ENCODE assay signal across 15 cellular contexts in genomic region chr7:142885311-142886230, GRCh38. TPM values are rescaled to one million over a fixed set of nuclear protein-coding genes. Genes with fewer than 3 reads are reported as not detected.
DNase-seq lines count a peak whose midpoint lies in the region; ATAC-seq and TF ChIP-seq lines count a peak whose summit lies in the region.
"Had no signal": no experiment of that assay in that cellular context is flagged by ENCODE, and none has a peak within 500 bp of the region (broad histone marks: within the 10 kb centered on the region; RNA-seq: fewer than 3 reads in every experiment).

Gene TRPV6, minus strand, starts transcription at chr7:142885745.

- TF ChIP-seq CTCF in LNCaP clone FGC (IDR thresholded peaks at IDR 0.05; ENCODE audit: control insufficient read depth, extremely low read depth, insufficient read depth) (0 out of 2 replicates have a peak, but pooled peaks have one; percentile 4), body of pancreas (IDR thresholded peaks at IDR 0.05) (peak in 1 of 7 experiments; percentile 2), spleen (IDR thresholded peaks at IDR 0.05 in 8 of 11, conservative IDR thresholded peaks at IDR 0.05 in 3 of 11) (no peak), testis (IDR thresholded peaks at IDR 0.05) (no peak)

- H3K9me3 ChIP-seq in body of pancreas (no peaks in the 10 kb centered on the region), spleen (no peaks in the 10 kb centered on the region), testis (no peaks in the 10 kb centered on the region)

- no peaks in the 10 kb centered on the region for H3K27me3 ChIP-seq in body of pancreas
- H3K27me3 ChIP-seq in spleen (replicated peaks in 1 of 7), result peaks cover 0 to 29% (median 0%) of the 10 kb centered on the region in 7 donors
- no peaks in the 10 kb centered on the region for H3K27me3 ChIP-seq in testis

- DNase-seq in LNCaP clone FGC (ENCODE audit: low read depth) (peak; percentile 98), body of pancreas (peak; percentile 79 to 91 (median 88)), left colon (peak; percentile 41 to 50), spleen (peak; percentile 68), testis (no peak)
- DNase-seq: activated CD4-positive, alpha-beta T cell treated with anti-CD3 and anti-CD28 coated beads, Interleukin-2, amount 50 U/mL, for 1 hour; HCEC 1CT; kidney glomerular epithelial cell; NCI-H187; stimulated activated CD4-positive, alpha-beta T cell treated with anti-CD3 and anti-CD28 coated beads, Interleukin-4, amount 100 ng/mL, for 24 hours; stimulated activated naive CD8-positive, alpha-beta T cell treated with anti-CD3 and anti-CD28 coated beads, Interleukin-15, Interleukin-2, amounts not matched to agents 100 U/mL and 50 U/mL, for 24 hours had no signal

- intact Hi-C loops in body of pancreas (cut with DNase I) (no loop called here), left colon (cut with DNase I, micrococcal nuclease) (no loop called here), spleen (cut with DNase I; ENCODE audit: low total_unique reads) (no loop called here), testis (cut with DNase I; ENCODE audit: low total_unique reads) (no loop called here)

- 27 to 43% methylated on average over 9 to 16 of the region's 16 CpGs for WGBS in body of pancreas, 2 donors
- WGBS in spleen, 5 donors, result 78 to 90% (median 85%) methylated on average over 12 to 16 of the region's 16 CpGs
- WGBS in testis, 2 donors, result 73 to 74% methylated on average over 13 to 16 of the region's 16 CpGs

- H3K27ac ChIP-seq in body of pancreas, result peak within 1 kb of the TSS; percentile 40 to 79 (median 76)
- H3K27ac ChIP-seq in spleen, result no peak within 1 kb of the TSS
- no peak within 1 kb of the TSS for H3K27ac ChIP-seq in testis

- ATAC-seq in body of pancreas (peak; percentile 86), left colon (peak; percentile 98), GM21529 (IDR thresholded peaks at IDR 0.05; ENCODE audit: unreplicated experiment) (no peak), GM19328 (IDR thresholded peaks at IDR 0.05; ENCODE audit: unreplicated experiment) (no peak)
- ATAC-seq: stimulated activated naive CD8-positive, alpha-beta T cell treated with anti-CD3 and anti-CD28 coated beads, Interleukin-15, Interleukin-2, amounts not matched to agents 100 U/mL and 50 U/mL, for 24 hours had no signal

- H3K36me3 ChIP-seq in body of pancreas (replicated peaks in 1 of 2; ENCODE audit: insufficient read depth in 1 of 2, low read depth in 2 of 2) (no peaks in the 10 kb centered on the region), spleen (no peaks in the 10 kb centered on the region), testis (ENCODE audit: low read depth, missing control alignments) (no peaks in the 10 kb centered on the region)

- H3K4me1 ChIP-seq in body of pancreas, result peaks cover under 1% of the 10 kb centered on the region
- peaks cover 0 to 5% (median 0%) of the 10 kb centered on the region in 6 donors for H3K4me1 ChIP-seq in spleen
- no peaks in the 10 kb centered on the region for H3K4me1 ChIP-seq in testis

- H3K4me3 ChIP-seq in LNCaP clone FGC (ENCODE audit: low read depth, low read length) (peak within 1 kb of the TSS; percentile 68), body of pancreas (peak within 1 kb of the TSS in 1 of 2 donors; percentile 21), spleen (no peak within 1 kb of the TSS), testis (no peak within 1 kb of the TSS)

- peak; percentile 64 to 89 (median 87) for TF ChIP-seq POLR2A in body of pancreas (IDR thresholded peaks at IDR 0.05)
- TF ChIP-seq POLR2A in spleen (IDR thresholded peaks at IDR 0.05), result no peak
- no peak for TF ChIP-seq POLR2A in testis (IDR thresholded peaks at IDR 0.05)

RNA-seq across cellular contexts. Expression of gene TRPV6, which starts in this region (rescaled TPM):
- total RNA-seq in body of pancreas, result 100 to 1,000 TPM in 1 of 2 donors, 10 to 100 TPM in 1; 61.7 to 110 TPM
- total RNA-seq in left colon, result under 1 TPM; 0.21 to 0.45 TPM
- total RNA-seq in spleen, result under 1 TPM in 4 of 7 donors, not detected in 3; 0.06 to 0.32 (median 0.25) TPM
- polyA plus RNA-seq in spleen, result under 1 TPM; 0.05 to 0.26 (median 0.16) TPM
- total RNA-seq in testis, result 1 to 10 TPM; 2.2 to 4.5 TPM
- 2.6 TPM for polyA plus RNA-seq in testis (ENCODE audit: insufficient read depth, low read depth, low replicate concordance)
- total RNA-seq: pulmonary artery endothelial cell had no signal
- polyA plus RNA-seq: IgD-negative memory B cell had no signal

Comparison
In these comparisons a context has a peak if more than half of its experiments do, and no peak if none do; other contexts are left out.
1. RNA of gene TRPV6 (total RNA-seq): 61.7 to 110 TPM in body of pancreas; 2.2 to 4.5 TPM in testis, 0.21 to 0.45 TPM in left colon and 0.06 to 0.32 TPM in spleen; every median in the first group is over 10 times any median in the second.
2. Peak in DNase-seq and ATAC-seq in left colon; RNA of the gene not detected or under 1 TPM.
3. Peak in DNase-seq in spleen; RNA of the gene not detected or under 1 TPM.
4. H3K27ac ChIP-seq: peak in body of pancreas (4 of 4); none in spleen (0 of 8) and testis (0 of 2).
5. POLR2A ChIP-seq: peak in body of pancreas (3 of 3); none in spleen (0 of 3) and testis (single experiment).